Comparison of ENCODE assay signal across 26 cellular contexts in the genomic region with DNA sequence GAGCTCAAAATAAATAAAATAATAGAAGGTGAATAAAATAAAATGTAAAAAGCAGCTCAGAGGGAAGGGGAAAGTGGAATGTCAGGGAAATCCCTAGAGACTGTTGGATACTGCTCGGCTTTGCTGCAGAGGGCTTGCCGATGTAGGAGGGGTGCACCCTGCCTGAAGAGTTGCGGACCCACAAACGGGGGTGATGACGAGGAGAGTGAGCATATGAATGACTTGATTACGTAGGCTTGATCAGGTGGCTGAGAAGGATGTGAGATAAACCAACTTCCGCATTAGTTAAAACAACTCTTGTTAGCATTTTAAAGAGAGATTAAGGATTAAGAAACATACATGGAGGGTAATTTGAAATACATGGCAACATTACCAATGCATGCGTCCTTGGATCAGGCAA. TPM values are rescaled to one million over a fixed set of nuclear protein-coding genes. Genes with fewer than 3 reads are reported as not detected.
DNase-seq lines count a peak whose midpoint lies in the region; ATAC-seq, FAIRE-seq and TF ChIP-seq lines count a peak whose summit lies in the region.
"Had no signal": no experiment of that assay in that cellular context is flagged by ENCODE, and none has a peak within 500 bp of the region (broad histone marks: within the 10 kb centered on the region; RNA-seq: fewer than 3 reads in every experiment).

No MANE protein-coding gene starts in this region.

- no peak overlapping the region for H3K27ac Mint-ChIP-seq in GM23338
- H3K27ac Mint-ChIP-seq: CD14-positive monocyte; CD4-positive, alpha-beta T cell; CD8-positive, alpha-beta memory T cell; H9 had no signal

- H3K4me2 ChIP-seq in GM23338 (no peak overlapping the region), PC-9 (no peak overlapping the region), K562 (ENCODE audit: insufficient read depth, low read length) (peak overlapping the region; percentile 33; the same call in 1 of the 2 replicates)
- H3K4me2 ChIP-seq: A549; BLaER1 treated with 17β-estradiol and CSF1 and Interleukin-3, amounts not matched to agents 10 nM and 100 nM had no signal

- H3K27me3 ChIP-seq in GM23338 (ENCODE audit: insufficient read depth) (no peaks in the 10 kb centered on the region), PC-9 (ENCODE audit: insufficient read depth, low read depth) (no peaks in the 10 kb centered on the region), K562 (ENCODE audit: control insufficient read depth in 2 of 2, insufficient read depth in 2 of 2, low read length in 2 of 2) (no peaks in the 10 kb centered on the region; a peak in 2 of 5 replicates)
- H3K27me3 ChIP-seq: BE2C; BLaER1 treated with 17β-estradiol and CSF1 and Interleukin-3, amounts not matched to agents 10 nM and 100 nM had no signal

- no peak overlapping the region for H3K4me3 ChIP-seq in GM23338
- no peak overlapping the region for H3K4me3 ChIP-seq in PC-9
- no peak overlapping the region for H3K4me3 ChIP-seq in K562
- H3K4me3 ChIP-seq: A549; BLaER1 treated with 17β-estradiol and CSF1 and Interleukin-3, amounts not matched to agents 10 nM and 100 nM; GM12878 had no signal

- no peaks in the 10 kb centered on the region for H3K27me3 Mint-ChIP-seq in GM23338 (ENCODE audit: insufficient read depth, low read depth, poor library complexity)
- H3K27me3 Mint-ChIP-seq: CD4-positive, alpha-beta T cell had no signal

- 18% methylated on average over 5 of the region's 8 CpGs for WGBS in K562 (ENCODE audit: insufficient coverage, low coverage, missing lambda C conversion rate)

- in situ Hi-C loops in K562 (cut with MboI), result no loop called here

- no peaks in the 10 kb centered on the region for H3K9me3 Mint-ChIP-seq in GM23338
- H3K9me3 Mint-ChIP-seq: CD14-positive monocyte; CD4-positive, alpha-beta T cell; CD8-positive, alpha-beta memory T cell; H9 had no signal

- no peak for TF ChIP-seq POLR2A in K562 (conservative IDR thresholded peaks at IDR 0.05)

- H3K79me2 ChIP-seq in GM23338 (replicated peaks; ENCODE audit: insufficient read depth) (no peaks in the 10 kb centered on the region), PC-9 (ENCODE audit: low read depth) (no peaks in the 10 kb centered on the region), K562 (ENCODE audit: control insufficient read depth, insufficient read depth, low read length) (no peaks in the 10 kb centered on the region)

- H3K36me3 ChIP-seq in GM23338 (ENCODE audit: insufficient read depth) (no peaks in the 10 kb centered on the region), PC-9 (ENCODE audit: low read depth) (no peaks in the 10 kb centered on the region), K562 (ENCODE audit: control insufficient read depth, insufficient read depth, low read length) (no peaks in the 10 kb centered on the region)
- H3K36me3 ChIP-seq: BE2C; BLaER1 treated with 17β-estradiol and CSF1 and Interleukin-3, amounts not matched to agents 10 nM and 100 nM had no signal

- H3K36me3 Mint-ChIP-seq in GM23338 (ENCODE audit: low read depth), result no peaks in the 10 kb centered on the region
- H3K36me3 Mint-ChIP-seq: CD14-positive monocyte; CD8-positive, alpha-beta memory T cell had no signal

- no peak for TF ChIP-seq EP300 in K562 (IDR thresholded peaks at IDR 0.05; ENCODE audit: low read length)

- no peaks in the 10 kb centered on the region for H3K9me2 ChIP-seq in GM23338 (ENCODE audit: insufficient read depth)
- no peaks in the 10 kb centered on the region for H3K9me2 ChIP-seq in PC-9 (ENCODE audit: insufficient read depth)

- no peaks in the 10 kb centered on the region for H3K9me3 ChIP-seq in PC-9 (ENCODE audit: insufficient read depth, low read depth)
- no peaks in the 10 kb centered on the region for H3K9me3 ChIP-seq in K562 (replicated peaks; ENCODE audit: control insufficient read depth, insufficient read depth, low read depth, low read length)
- H3K9me3 ChIP-seq: A549; BE2C; BLaER1 treated with 17β-estradiol and CSF1 and Interleukin-3, amounts not matched to agents 10 nM and 100 nM had no signal

- no peak overlapping the region for H3K4me3 Mint-ChIP-seq in GM23338
- H3K4me3 Mint-ChIP-seq: CD14-positive monocyte; CD4-positive, alpha-beta T cell; CD8-positive, alpha-beta memory T cell; H9 had no signal

- TF ChIP-seq RAD21 in K562 (CRISPR knock-in tag; conservative IDR thresholded peaks at IDR 0.05 in 1 of 2, IDR thresholded peaks at IDR 0.05 in 1 of 2), result no peak

- BruUV-seq in PC-9 (replicated peaks; lab: Mats Ljungman, UMichigan) (no TSS peak), K562 (replicated peaks; lab: Mats Ljungman, UMichigan) (no TSS peak)

- POLR2A ChIA-PET in PC-9 (lab: Charles Lee; ENCODE audit: unreplicated experiment), result no interaction called here
- POLR2A ChIA-PET in K562 (lab: Yijun Ruan, JAX), result interaction anchor here (0.6 kb wide), 1 partner anchor 16 kb away, joined by 3 read pairs; no protein-coding TSS in a partner anchor

- no peaks in the 10 kb centered on the region for H3F3A ChIP-seq in GM23338 (replicated peaks; ENCODE audit: low read depth)
- H3F3A ChIP-seq in PC-9 (ENCODE audit: insufficient read depth, low read depth), result no peaks in the 10 kb centered on the region

- H2AFZ ChIP-seq in GM23338 (peak overlapping the region; percentile 40; the same call in 1 of the 2 replicates), PC-9 (0 out of 2 replicates have a peak overlapping the region, but pooled peaks have one; percentile 22), K562 (ENCODE audit: low read depth, low read length) (peak overlapping the region; percentile 53; the same call in 1 of the 2 replicates)

- H3K27ac ChIP-seq in GM23338 (ENCODE audit: low read depth) (no peak overlapping the region), PC-9 (no peak overlapping the region), K562 (ENCODE audit: extremely low read depth, low read depth, low read length) (no peak overlapping the region)
- H3K27ac ChIP-seq: A549; BLaER1 treated with 17β-estradiol and CSF1 and Interleukin-3, amounts not matched to agents 10 nM and 100 nM had no signal

- CTCF ChIA-PET in PC-9 (lab: Charles Lee), result no interaction called here
- CTCF ChIA-PET in K562 (lab: Yijun Ruan, JAX; ENCODE audit: low intra/inter-chr PET ratio), result no interaction called here

- H3K4me1 Mint-ChIP-seq in GM23338, result peaks cover 10% of the 10 kb centered on the region; the same call in 2 of the 3 replicates

- H3K9ac ChIP-seq in K562 (ENCODE audit: insufficient read depth in 1 of 2, low read depth in 2 of 2, low read length in 2 of 2), result no peak overlapping the region
- H3K9ac ChIP-seq: BLaER1 treated with 17β-estradiol and CSF1 and Interleukin-3, amounts not matched to agents 10 nM and 100 nM had no signal

- peak; percentile 23 for FAIRE-seq in HTR-8/SVneo (lab: Jason Lieb, UNC)
- FAIRE-seq in K562 (lab: Jason Lieb, UNC), result no peak
- FAIRE-seq: A549, D721Med, GM12878, GM18507 had no signal

- H4K20me1 ChIP-seq in GM23338 (replicated peaks; ENCODE audit: insufficient read depth), result no peaks in the 10 kb centered on the region
- H4K20me1 ChIP-seq in PC-9 (ENCODE audit: insufficient read depth), result no peaks in the 10 kb centered on the region
- H4K20me1 ChIP-seq in K562 (replicated peaks; ENCODE audit: control insufficient read depth, insufficient read depth, low read length), result no peaks in the 10 kb centered on the region
- H4K20me1 ChIP-seq: BLaER1 treated with 17β-estradiol and CSF1 and Interleukin-3, amounts not matched to agents 10 nM and 100 nM had no signal

- DNase-seq in GM23338 (ENCODE audit: low spot score) (peak; percentile 21), HTR-8/SVneo (ENCODE audit: insufficient read length, low spot score) (no peak), PC-9 (no peak), K562 (ENCODE audit: extremely low read depth in 1 of 4, low spot score in 3 of 4) (no peak), glomerular visceral epithelial cell (ENCODE audit: extremely low spot score) (no peak), NCI-H1930 (lab: John Stamatoyannopoulos, UW) (no peak), amniotic stem cell (lab: John Stamatoyannopoulos, UW) (no peak)
- DNase-seq: 8988T; ACHN; AML-193; BE2C; CD4-positive, alpha-beta T cell; CD8-positive, alpha-beta memory T cell; DMS 273 treated with DMSO at 0.1 percent for 48 hours; DMS79; EL; GDM1; GOT3; H9 had no signal

- peak; percentile 45 for ATAC-seq in GM23338
- no peak for ATAC-seq in K562
- ATAC-seq: A549, GM12878, HCT116 had no signal

- no peaks in the 10 kb centered on the region for H3K4me1 ChIP-seq in GM23338 (ENCODE audit: insufficient read depth)
- no peaks in the 10 kb centered on the region for H3K4me1 ChIP-seq in PC-9 (replicated peaks; ENCODE audit: insufficient read depth)
- H3K4me1 ChIP-seq in K562 (replicated peaks in 1 of 2; ENCODE audit: control insufficient read depth in 2 of 2, insufficient read depth in 2 of 2, low read length in 2 of 2), result no peaks in the 10 kb centered on the region; a peak in 2 of 5 replicates
- H3K4me1 ChIP-seq: A549, BE2C had no signal

- TF ChIP-seq CTCF in GM23338 (conservative IDR thresholded peaks at IDR 0.05; ENCODE audit: low read depth in 2 of 2), result no peak
- no peak for TF ChIP-seq CTCF in PC-9 (conservative IDR thresholded peaks at IDR 0.05)
- TF ChIP-seq CTCF in K562 (IDR thresholded peaks at IDR 0.05 in 2 of 3, conservative IDR thresholded peaks at IDR 0.05 in 1 of 3; ENCODE audit: insufficient read depth in 2 of 3, low read depth in 1 of 3, low read length in 3 of 3), result no peak

- no peaks in the 10 kb centered on the region for H3K9me1 ChIP-seq in K562 (ENCODE audit: control insufficient read depth, insufficient read depth, low read length)

- intact Hi-C loops in PC-9 (cut with micrococcal nuclease; ENCODE audit: unreplicated experiment), result no loop called here
- intact Hi-C loops in K562 (cut with micrococcal nuclease), result no loop called here

RNA-seq across cellular contexts. Expression of a gene that starts 21.0 kb away (rescaled TPM):
- total RNA-seq in GM23338 (2014; rRNA removed; shearing (Covaris generic)), result 42.0 and 57.7 TPM in 2 replicates
- polyA plus RNA-seq in GM23338 (2016; fragmentation: Nextera tagmentation; extraction: Ambion mirVana) (46.3 and 48.9 TPM in 2 replicates), K562 (2011; rRNA removed) (17.9 and 18.4 TPM in 2 replicates), K562 (2014; fragmentation: Illumina TruSeq; extraction: Trizol) (14.5 and 18.0 TPM in 2 replicates), K562 (2014; fragmentation: Nextera tagmentation; extraction: Ambion mirVana) (10 to 100 TPM; 20.8 to 25.6 TPM), K562 (2014; rRNA removed) (11.9 TPM in 2 replicates)
- total RNA-seq in PC-9 (2021) (21.6 and 24.5 TPM in 2 replicates), K562 (2014; rRNA removed) (6.2 and 13.6 TPM in 2 replicates), K562 (2014; rRNA removed; fragmentation: Illumina TruSeq; extraction: Trizol) (17.9 and 19.2 TPM in 2 replicates), K562 (2015; rRNA removed; fragmentation: Illumina TruSeq; extraction: Trizol) (14.9 and 15.8 TPM in 2 replicates), K562 (2021) (13.5 and 14.3 TPM in 2 replicates)
- total RNA-seq in K562 (2011; cell fraction: chromatin; rRNA removed; ENCODE audit: low replicate concordance), result 12.9 and 36.7 TPM in 2 replicates
- 10.2 and 13.0 TPM in 2 replicates for total RNA-seq in K562 (2011; cell fraction: nucleolus; rRNA removed)
- 15.5 and 33.6 TPM in 2 replicates for total RNA-seq in K562 (2011; cell fraction: nucleoplasm; rRNA removed)
- 6.7 and 14.2 TPM in 2 replicates for polyA plus RNA-seq in K562 (2011; cell fraction: cytosol; rRNA removed)
- 18.1 and 34.4 TPM in 2 replicates for polyA plus RNA-seq in K562 (2011; cell fraction: nucleus; rRNA removed)
- 7.5 and 11.3 TPM in 2 replicates for polyA plus RNA-seq in K562 (2012)
- 13.0 and 14.1 TPM in 2 replicates for polyA minus RNA-seq in K562 (2011; rRNA and poly(A)+ RNA removed)
- polyA minus RNA-seq in K562 (2011; cell fraction: cytosol; rRNA and poly(A)+ RNA removed), result 4.8 and 5.6 TPM in 2 replicates
- 5.8 and 11.1 TPM in 2 replicates for polyA minus RNA-seq in K562 (2011; cell fraction: nucleus; rRNA and poly(A)+ RNA removed)

RNA-seq across cellular contexts. Expression of a gene that starts 34.1 kb away (rescaled TPM):
- 0.35 TPM in 1 of 2 replicates, not detected in the other for total RNA-seq in GM23338 (2014; rRNA removed; shearing (Covaris generic))
- polyA plus RNA-seq in GM23338 (2016; fragmentation: Nextera tagmentation; extraction: Ambion mirVana), result 0.09 TPM in 1 of 2 replicates, not detected in the other
- total RNA-seq in PC-9 (2021), result not detected in 2 replicates
- total RNA-seq in K562 (2011; cell fraction: chromatin; rRNA removed; ENCODE audit: low replicate concordance), result not detected in 2 replicates
- not detected in 2 replicates for total RNA-seq in K562 (2011; cell fraction: nucleolus; rRNA removed)
- total RNA-seq in K562 (2011; cell fraction: nucleoplasm; rRNA removed), result not detected in 2 replicates
- total RNA-seq in K562 (2014; rRNA removed), result not detected in 2 replicates
- total RNA-seq in K562 (2014; rRNA removed; fragmentation: Illumina TruSeq; extraction: Trizol), result not detected in 2 replicates
- not detected in 2 replicates for total RNA-seq in K562 (2015; rRNA removed; fragmentation: Illumina TruSeq; extraction: Trizol)
- not detected in 2 replicates for total RNA-seq in K562 (2021)
- not detected in 2 replicates for polyA plus RNA-seq in K562 (2011; rRNA removed)
- polyA plus RNA-seq in K562 (2011; cell fraction: cytosol; rRNA removed), result not detected in 2 replicates
- 0.06 TPM in 1 of 2 replicates, not detected in the other for polyA plus RNA-seq in K562 (2011; cell fraction: nucleus; rRNA removed)
- 0.12 TPM in 1 of 2 replicates, not detected in the other for polyA plus RNA-seq in K562 (2012)
- polyA plus RNA-seq in K562 (2014; fragmentation: Illumina TruSeq; extraction: Trizol), result not detected in 2 replicates
- polyA plus RNA-seq in K562 (2014; fragmentation: Nextera tagmentation; extraction: Ambion mirVana), result under 1 TPM; 0.03 to 0.08 TPM
- polyA plus RNA-seq in K562 (2014; rRNA removed), result not detected in 2 replicates
- not detected in 2 replicates for polyA minus RNA-seq in K562 (2011; rRNA and poly(A)+ RNA removed)
- not detected in 2 replicates for polyA minus RNA-seq in K562 (2011; cell fraction: cytosol; rRNA and poly(A)+ RNA removed)
- not detected in 2 replicates for polyA minus RNA-seq in K562 (2011; cell fraction: nucleus; rRNA and poly(A)+ RNA removed)
- total RNA-seq: CD4-positive, alpha-beta T cell; CD8-positive, alpha-beta memory T cell; GM12878; H9 had no signal
- polyA plus RNA-seq: CD14-positive monocyte; CD8-positive, alpha-beta memory T cell had no signal
